23 cellular contexts compared by ENCODE assay signal in the genomic region with DNA sequence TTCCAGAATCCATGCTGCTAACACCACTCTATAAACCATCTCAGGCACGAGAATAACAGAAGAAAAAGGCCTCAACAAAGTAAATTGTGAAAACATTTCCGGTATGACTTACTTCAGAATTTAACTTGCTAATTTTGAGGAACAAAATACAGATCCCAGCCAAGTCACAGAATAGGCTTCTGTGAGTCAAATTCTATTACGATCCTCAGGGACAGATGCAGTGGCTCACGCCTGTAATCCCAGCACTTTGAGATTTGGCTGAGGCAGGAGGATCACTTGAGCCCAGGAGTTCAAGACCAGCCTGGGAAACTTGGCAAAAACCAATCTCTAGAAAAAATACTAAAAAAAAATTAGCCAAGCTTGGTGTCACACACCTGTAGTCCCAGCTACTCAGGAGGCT. TPM values are rescaled to one million over a fixed set of nuclear protein-coding genes. Genes with fewer than 3 reads are reported as not detected.
"Had no signal": no experiment of that assay in that cellular context is flagged by ENCODE, and none has a peak within 500 bp of the region (broad histone marks: within the 10 kb centered on the region; RNA-seq: fewer than 3 reads in every experiment).

No MANE protein-coding gene starts in this region.

- H3K27me3 Mint-ChIP-seq: activated CD4-positive, alpha-beta T cell treated with anti-CD3 and anti-CD28 coated beads, Interleukin-2, amount 10 ng/mL, durations not matched to agents 7 days and 5 days; effector memory CD8-positive, alpha-beta T cell; memory B cell; stimulated activated memory B cell treated with anti-CD40 and anti-IgM and Interleukin-4, amounts not matched to agents 10 μg/mL and 1 μg/mL and 100 μg/mL, for 72 hours had no signal

- DNase-seq: activated CD4-positive, alpha-beta T cell treated with anti-CD3 and anti-CD28 coated beads, Interleukin-2, amount 10 ng/mL, durations not matched to agents 7 days and 5 days; activated CD8-positive, alpha-beta memory T cell treated with anti-CD3 and anti-CD28 coated beads, Interleukin-2, amount 50 U/mL, for 48 hours; activated effector memory CD4-positive, alpha-beta T cell treated with anti-CD3 and anti-CD28 coated beads, Interleukin-2, amount 50 U/mL, for 16 hours; activated naive CD4-positive, alpha-beta T cell treated with anti-CD3 and anti-CD28 coated beads, Interleukin-2, amount 50 U/mL, for 16 hours; activated T-cell treated with anti-CD3 and anti-CD28 coated beads, Interleukin-2, amount 50 U/mL, for 72 hours; amniotic stem cell; effector memory CD8-positive, alpha-beta T cell; esophagus squamous epithelium; gastrocnemius medialis; heart right ventricle; right lobe of liver; stimulated activated CD4-positive, alpha-beta T cell treated with anti-CD3 and anti-CD28 coated beads, Interleukin-4, amount 100 ng/mL, for 4 hours; testis; upper lobe of right lung had no signal

- H3K4me3 ChIP-seq: esophagus squamous epithelium, gastrocnemius medialis, heart right ventricle, left lung, right lobe of liver, spleen, testis, upper lobe of right lung had no signal

- H3K9me3 Mint-ChIP-seq: activated CD4-positive, alpha-beta T cell treated with anti-CD3 and anti-CD28 coated beads, Interleukin-2, amount 10 ng/mL, durations not matched to agents 7 days and 5 days; activated T-cell treated with anti-CD3 and anti-CD28 coated beads, Interleukin-2, amount 50 U/mL, for 72 hours; memory B cell; stimulated activated memory B cell treated with anti-CD40 and anti-IgM and Interleukin-4, amounts not matched to agents 10 μg/mL and 1 μg/mL and 100 μg/mL, for 72 hours; T-helper 2 cell treated with Interferon-gamma antibody and Interleukin-4, amounts not matched to agents 5 μg/mL and 100 μg/mL, for 36 hours had no signal

- H3K27ac Mint-ChIP-seq: activated CD4-positive, alpha-beta T cell treated with anti-CD3 and anti-CD28 coated beads, Interleukin-2, amount 10 ng/mL, durations not matched to agents 7 days and 5 days; activated T-cell treated with anti-CD3 and anti-CD28 coated beads, Interleukin-2, amount 50 U/mL, for 72 hours; effector memory CD8-positive, alpha-beta T cell; memory B cell; stimulated activated memory B cell treated with anti-CD40 and anti-IgM and Interleukin-4, amounts not matched to agents 10 μg/mL and 1 μg/mL and 100 μg/mL, for 72 hours; T-helper 2 cell treated with Interferon-gamma antibody and Interleukin-4, amounts not matched to agents 5 μg/mL and 100 μg/mL, for 36 hours had no signal

- H3K4me3 Mint-ChIP-seq: activated CD4-positive, alpha-beta T cell treated with anti-CD3 and anti-CD28 coated beads, Interleukin-2, amount 10 ng/mL, durations not matched to agents 7 days and 5 days; activated T-cell treated with anti-CD3 and anti-CD28 coated beads, Interleukin-2, amount 50 U/mL, for 72 hours; effector memory CD8-positive, alpha-beta T cell; memory B cell; stimulated activated memory B cell treated with anti-CD40 and anti-IgM and Interleukin-4, amounts not matched to agents 10 μg/mL and 1 μg/mL and 100 μg/mL, for 72 hours; T-helper 2 cell treated with Interferon-gamma antibody and Interleukin-4, amounts not matched to agents 5 μg/mL and 100 μg/mL, for 36 hours had no signal

RNA-seq across cellular contexts. Expression of gene CCDC27, which starts 8.8 kb away (rescaled TPM):
- total RNA-seq: activated CD4-positive, alpha-beta T cell treated with anti-CD3 and anti-CD28 coated beads, Interleukin-2, amount 10 ng/mL, durations not matched to agents 7 days and 5 days; activated T-cell treated with anti-CD3 and anti-CD28 coated beads, Interleukin-2, amount 50 U/mL, for 72 hours; cardiac septum; dermis microvascular lymphatic vessel endothelial cell; esophagus squamous epithelium; heart right ventricle; kidney epithelial cell; left lung; mononuclear cell; right lobe of liver; spleen; upper lobe of right lung had no signal

RNA-seq across cellular contexts. Expression of gene SMIM1, which starts 29.1 kb away (rescaled TPM):
- total RNA-seq: kidney epithelial cell had no signal
